ENCODE assay signal across 19 cellular contexts in the genomic region with DNA sequence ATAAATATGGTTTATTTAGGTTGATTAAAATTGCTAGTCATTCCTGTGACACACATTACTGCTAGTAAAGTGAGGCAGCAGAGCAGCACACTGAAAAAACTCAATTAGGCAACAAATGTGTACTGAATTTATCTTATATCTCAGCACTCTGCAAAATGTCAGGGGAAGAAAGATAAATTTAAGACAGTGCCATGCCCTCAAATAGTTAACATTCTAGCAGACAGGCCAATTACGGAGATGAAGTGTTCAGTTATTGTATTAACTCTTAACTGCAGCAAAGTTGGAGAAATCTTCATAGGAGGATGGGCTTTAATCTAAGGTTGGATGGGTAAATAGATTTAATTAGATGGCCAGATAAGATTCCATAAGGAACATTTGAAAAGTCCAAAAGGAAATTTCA.
"Had no signal": no experiment of that assay in that cellular context is flagged by ENCODE, and none has a peak within 500 bp of the region (broad histone marks: within the 10 kb centered on the region; RNA-seq: fewer than 3 reads in every experiment).

No MANE protein-coding gene starts in this region.

- H3K27ac ChIP-seq: coronary artery, dorsolateral prefrontal cortex, esophagus muscularis mucosa, foreskin keratinocyte, gastroesophageal sphincter, heart left ventricle, hepatocyte, left lung, lower lobe of right lung had no signal

- ATAC-seq: foreskin keratinocyte, gastroesophageal sphincter, heart left ventricle, left lung, left ventricle myocardium superior, lower lobe of right lung had no signal

- H3K27me3 ChIP-seq: dorsolateral prefrontal cortex, esophagus muscularis mucosa, foreskin keratinocyte, gastroesophageal sphincter, heart left ventricle, hepatocyte, left lung had no signal

- H3K4me2 ChIP-seq: hepatocyte had no signal

- H3K9me3 ChIP-seq: esophagus muscularis mucosa, gastroesophageal sphincter, heart left ventricle, left lung, lower lobe of right lung had no signal

- H3K4me3 ChIP-seq: coronary artery, dorsolateral prefrontal cortex, esophagus muscularis mucosa, gastroesophageal sphincter, heart left ventricle, hepatocyte, left lung, lower lobe of right lung had no signal

- H3K4me1 ChIP-seq: esophagus muscularis mucosa, foreskin keratinocyte, gastroesophageal sphincter, heart left ventricle, left lung, lower lobe of right lung had no signal

- DNase-seq: dermis blood vessel endothelial cell; dorsolateral prefrontal cortex; effector CD4-positive, alpha-beta T cell; effector memory CD4-positive, alpha-beta T cell; foreskin keratinocyte; heart left ventricle; immature natural killer cell; islet precursor cell; kidney; kidney glomerular epithelial cell; left lung; left ventricle myocardium superior; lower lobe of right lung; mesenchymal stem cell; midbrain had no signal

- H3K4me1 Mint-ChIP-seq: immature natural killer cell had no signal

- H3K27ac Mint-ChIP-seq: immature natural killer cell had no signal

- H3K4me3 Mint-ChIP-seq: immature natural killer cell had no signal

- H2AFZ ChIP-seq: hepatocyte had no signal

- H3K79me2 ChIP-seq: hepatocyte had no signal
